ENCODE assay signal across 30 cellular contexts in genomic region chr6:40268166-40268958, GRCh38.
"Had no signal": no experiment of that assay in that cellular context is flagged by ENCODE, and none has a peak within 500 bp of the region (broad histone marks: within the 10 kb centered on the region; RNA-seq: fewer than 3 reads in every experiment).

No MANE protein-coding gene starts in this region.

- DNase-seq: activated CD4-positive, alpha-beta T cell treated with anti-CD3 and anti-CD28 coated beads for 1 hour; activated CD4-positive, alpha-beta T cell treated with anti-CD3 and anti-CD28 coated beads, Interleukin-2, amount 50 U/mL, for 1 hour; activated CD8-positive, alpha-beta T cell treated with anti-CD3 and anti-CD28 coated beads for 36 hours; activated gamma-delta T cell treated with Interleukin-2 at 50 U/mL for 16 hours; activated naive CD4-positive, alpha-beta T cell treated with anti-CD3 and anti-CD28 coated beads, Interleukin-2, amount 50 U/mL, for 16 hours; activated T-cell treated with anti-CD3 and anti-CD28 coated beads, Interleukin-2, amount 50 U/mL, for 4 hours; amniotic stem cell; brain microvascular endothelial cell; caudate nucleus; cortex of kidney; effector memory CD8-positive, alpha-beta T cell; erythroblast; gastrocnemius medialis; glutamatergic neuron; islet precursor cell; left ventricle myocardium superior; nephron progenitor cell; pancreas; retina; sigmoid colon; small intestine; stimulated activated CD4-positive, alpha-beta T cell treated with anti-CD3 and anti-CD28 coated beads, Interleukin-4, amount 100 ng/mL, for 24 hours; stimulated activated naive CD8-positive, alpha-beta T cell treated with anti-CD3 and anti-CD28 coated beads, Interleukin-15, amount 100 ng/mL, for 72 hours; substantia nigra; upper lobe of left lung had no signal

- ATAC-seq: activated CD8-positive, alpha-beta T cell treated with anti-CD3 and anti-CD28 coated beads for 36 hours; activated T-cell treated with anti-CD3 and anti-CD28 coated beads, Interleukin-2, amount 50 U/mL, for 4 hours; activated T-helper 17 cell treated with anti-CD3 and anti-CD28 coated beads, Interleukin-2, amount 50 U/mL, for 72 hours; effector memory CD8-positive, alpha-beta T cell; gastrocnemius medialis; left ventricle myocardium superior; stimulated activated memory B cell treated with anti-CD40 and anti-IgM and Interleukin-4, amounts not matched to agents 10 μg/mL and 1 μg/mL and 100 μg/mL, for 72 hours; stimulated activated naive CD8-positive, alpha-beta T cell treated with anti-CD3 and anti-CD28 coated beads, Interleukin-15, amount 100 ng/mL, for 72 hours had no signal

- H3K9me3 Mint-ChIP-seq: activated CD8-positive, alpha-beta T cell treated with anti-CD3 and anti-CD28 coated beads for 36 hours; activated T-cell treated with anti-CD3 and anti-CD28 coated beads, Interleukin-2, amount 50 U/mL, for 4 hours; effector memory CD8-positive, alpha-beta T cell; nephron progenitor cell; stimulated activated naive CD8-positive, alpha-beta T cell treated with anti-CD3 and anti-CD28 coated beads, Interleukin-15, amount 100 ng/mL, for 72 hours had no signal

- H3K36me3 Mint-ChIP-seq: stimulated activated memory B cell treated with anti-CD40 and anti-IgM and Interleukin-4, amounts not matched to agents 10 μg/mL and 1 μg/mL and 100 μg/mL, for 72 hours had no signal

- H3K27ac Mint-ChIP-seq: activated CD8-positive, alpha-beta T cell treated with anti-CD3 and anti-CD28 coated beads for 36 hours; activated T-helper 17 cell treated with anti-CD3 and anti-CD28 coated beads, Interleukin-2, amount 50 U/mL, for 72 hours; effector memory CD8-positive, alpha-beta T cell; nephron progenitor cell; stimulated activated memory B cell treated with anti-CD40 and anti-IgM and Interleukin-4, amounts not matched to agents 10 μg/mL and 1 μg/mL and 100 μg/mL, for 72 hours; stimulated activated naive CD8-positive, alpha-beta T cell treated with anti-CD3 and anti-CD28 coated beads, Interleukin-15, amount 100 ng/mL, for 72 hours had no signal

- H3K9me3 ChIP-seq: gastrocnemius medialis, pancreas, prostate gland, sigmoid colon, upper lobe of left lung, vagina had no signal

- H3K27me3 Mint-ChIP-seq: stimulated activated memory B cell treated with anti-CD40 and anti-IgM and Interleukin-4, amounts not matched to agents 10 μg/mL and 1 μg/mL and 100 μg/mL, for 72 hours had no signal

- H3K4me1 ChIP-seq: gastrocnemius medialis, pancreas, prostate gland, sigmoid colon, upper lobe of left lung, vagina had no signal

- H3K4me3 ChIP-seq: gastrocnemius medialis, hepatocyte, pancreas, prostate gland, sigmoid colon, upper lobe of left lung, vagina had no signal

- H3K4me3 Mint-ChIP-seq: activated CD8-positive, alpha-beta T cell treated with anti-CD3 and anti-CD28 coated beads for 36 hours; activated T-cell treated with anti-CD3 and anti-CD28 coated beads, Interleukin-2, amount 50 U/mL, for 4 hours; activated T-helper 17 cell treated with anti-CD3 and anti-CD28 coated beads, Interleukin-2, amount 50 U/mL, for 72 hours; effector memory CD8-positive, alpha-beta T cell; nephron progenitor cell; stimulated activated memory B cell treated with anti-CD40 and anti-IgM and Interleukin-4, amounts not matched to agents 10 μg/mL and 1 μg/mL and 100 μg/mL, for 72 hours; stimulated activated naive CD8-positive, alpha-beta T cell treated with anti-CD3 and anti-CD28 coated beads, Interleukin-15, amount 100 ng/mL, for 72 hours had no signal

- H3K4me1 Mint-ChIP-seq: activated T-helper 17 cell treated with anti-CD3 and anti-CD28 coated beads, Interleukin-2, amount 50 U/mL, for 72 hours; nephron progenitor cell; stimulated activated memory B cell treated with anti-CD40 and anti-IgM and Interleukin-4, amounts not matched to agents 10 μg/mL and 1 μg/mL and 100 μg/mL, for 72 hours; stimulated activated naive CD8-positive, alpha-beta T cell treated with anti-CD3 and anti-CD28 coated beads, Interleukin-15, amount 100 ng/mL, for 72 hours had no signal

- H3K27ac ChIP-seq: brain microvascular endothelial cell, gastrocnemius medialis, hepatocyte, pancreas, prostate gland, sigmoid colon, upper lobe of left lung, vagina had no signal

- H3K36me3 ChIP-seq: brain microvascular endothelial cell, gastrocnemius medialis, pancreas, prostate gland, sigmoid colon, upper lobe of left lung, vagina had no signal

- H3K4me2 ChIP-seq: hepatocyte had no signal

- H3K27me3 ChIP-seq: brain microvascular endothelial cell, gastrocnemius medialis, hepatocyte, pancreas, sigmoid colon, upper lobe of left lung, vagina had no signal
